ENCODE assay signal across 8 cellular contexts in the genomic region with DNA sequence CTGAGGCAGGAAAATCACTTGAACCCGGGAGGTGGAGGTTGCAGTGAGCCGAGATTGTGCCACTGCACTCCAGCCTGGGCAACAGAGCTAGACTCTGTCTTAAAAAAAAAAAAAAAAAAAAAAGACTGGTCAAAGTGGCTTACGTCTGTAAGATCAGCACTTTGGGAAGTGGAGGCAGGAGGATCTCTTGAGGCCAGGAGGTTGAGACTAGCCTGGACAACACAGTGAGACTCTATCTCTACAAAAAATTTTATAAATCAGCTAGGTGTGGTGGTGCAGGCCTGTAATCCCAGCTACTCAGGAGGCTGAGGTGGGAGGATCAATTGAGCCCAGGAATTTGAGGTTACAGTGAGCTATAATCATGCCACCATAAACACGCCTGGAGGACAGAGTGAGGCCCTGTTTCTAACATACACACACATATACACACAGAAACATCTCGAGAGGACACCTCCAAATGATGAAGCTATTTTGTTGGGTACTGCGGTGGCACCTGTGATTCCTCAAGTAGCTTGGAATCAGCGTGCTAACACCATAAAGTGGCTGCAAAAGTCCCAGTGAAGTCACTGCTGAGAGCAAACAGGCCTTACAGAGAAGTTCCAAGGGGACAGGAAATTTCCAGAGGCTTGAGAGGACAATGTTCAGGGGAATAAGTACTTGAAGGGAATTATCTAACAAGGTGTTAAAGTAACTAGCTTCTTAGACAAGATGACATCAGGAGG. TPM values are rescaled to one million over a fixed set of nuclear protein-coding genes. Genes with fewer than 3 reads are reported as not detected.
DNase-seq lines count a peak whose midpoint lies in the region; ATAC-seq and TF ChIP-seq lines count a peak whose summit lies in the region.

No MANE protein-coding gene starts in this region.

- peaks cover 60% of the 10 kb centered on the region for H3K4me1 Mint-ChIP-seq in activated CD8-positive, alpha-beta memory T cell treated with anti-CD3 and anti-CD28 coated beads, Interleukin-2, amount 10 ng/mL, durations not matched to agents 7 days and 5 days

- CTCF ChIA-PET in activated CD8-positive, alpha-beta memory T cell treated with anti-CD3 and anti-CD28 coated beads, Interleukin-2, amount 10 ng/mL, durations not matched to agents 7 days and 5 days (lab: Charles Lee), result interaction anchor here (0.6 to 2.6 kb wide), 6 partner anchors 25 to 1612 kb away, joined by 3 to 18 read pairs (median 3); no protein-coding TSS in a partner anchor

- H3K9me3 Mint-ChIP-seq in activated CD8-positive, alpha-beta memory T cell treated with anti-CD3 and anti-CD28 coated beads, Interleukin-2, amount 10 ng/mL, durations not matched to agents 7 days and 5 days (ENCODE audit: low read depth), result peaks cover 2% of the 10 kb centered on the region
- no peaks in the 10 kb centered on the region for H3K9me3 Mint-ChIP-seq in activated naive CD4-positive, alpha-beta T cell treated with anti-CD3 and anti-CD28 coated beads, Interleukin-2, amount 50 U/mL, for 72 hours

- H3K4me1 ChIP-seq in thymus (ENCODE audit: control insufficient read depth, insufficient read depth, low read length), result peaks cover 40% of the 10 kb centered on the region

- peak overlapping the region; percentile 94 for H3K4me3 ChIP-seq in kidney epithelial cell (ENCODE audit: low read depth, low read length)
- H3K4me3 ChIP-seq in thymus (ENCODE audit: low read length), result peak overlapping the region; percentile 80

- peak overlapping the region; percentile 84 for H3K27ac Mint-ChIP-seq in activated CD8-positive, alpha-beta memory T cell treated with anti-CD3 and anti-CD28 coated beads, Interleukin-2, amount 10 ng/mL, durations not matched to agents 7 days and 5 days
- H3K27ac Mint-ChIP-seq in activated naive CD4-positive, alpha-beta T cell treated with anti-CD3 and anti-CD28 coated beads, Interleukin-2, amount 50 U/mL, for 72 hours, result peak overlapping the region; percentile 78 to 94

- TF ChIP-seq CTCF in kidney epithelial cell (IDR thresholded peaks at IDR 0.05; ENCODE audit: insufficient read depth, low read length, poor library complexity, severe bottlenecking), result no peak

- H3K36me3 Mint-ChIP-seq in activated CD8-positive, alpha-beta memory T cell treated with anti-CD3 and anti-CD28 coated beads, Interleukin-2, amount 10 ng/mL, durations not matched to agents 7 days and 5 days, result peaks cover 16% of the 10 kb centered on the region
- H3K36me3 Mint-ChIP-seq in activated naive CD4-positive, alpha-beta T cell treated with anti-CD3 and anti-CD28 coated beads, Interleukin-2, amount 50 U/mL, for 72 hours, result peaks cover 9 to 12% of the 10 kb centered on the region in 2 donors

- ATAC-seq in activated CD8-positive, alpha-beta memory T cell treated with anti-CD3 and anti-CD28 coated beads, Interleukin-2, amount 10 ng/mL, durations not matched to agents 7 days and 5 days, result no peak
- no peak for ATAC-seq in activated naive CD4-positive, alpha-beta T cell treated with anti-CD3 and anti-CD28 coated beads, Interleukin-2, amount 50 U/mL, for 72 hours

- no peak for DNase-seq in activated CD8-positive, alpha-beta memory T cell treated with anti-CD3 and anti-CD28 coated beads, Interleukin-2, amount 10 ng/mL, durations not matched to agents 7 days and 5 days
- no peak for DNase-seq in activated CD8-positive, alpha-beta memory T cell treated with anti-CD3 and anti-CD28 coated beads, Interleukin-2, amount 50 U/mL, for 48 hours
- no peak for DNase-seq in activated naive CD4-positive, alpha-beta T cell treated with anti-CD3 and anti-CD28 coated beads, Interleukin-2, amount 50 U/mL, for 72 hours (ENCODE audit: low spot score in 2 of 2)
- DNase-seq in kidney epithelial cell (ENCODE audit: low read depth) (no peak), putamen (ENCODE audit: low spot score) (no peak)
- no peak for DNase-seq in stimulated activated naive CD4-positive, alpha-beta T cell treated with Interleukin-2 at 50 U/mL for 16 hours (lab: John Stamatoyannopoulos, UW)
- no peak for DNase-seq in stimulated activated naive CD4-positive, alpha-beta T cell (lab: John Stamatoyannopoulos, UW)

- no peaks in the 10 kb centered on the region for H3K36me3 ChIP-seq in kidney epithelial cell (ENCODE audit: control insufficient read depth, insufficient read depth, low read length)
- H3K36me3 ChIP-seq in thymus (ENCODE audit: control insufficient read depth, insufficient read depth), result peaks cover 6% of the 10 kb centered on the region

- H3K9me3 ChIP-seq in thymus (ENCODE audit: control insufficient read depth), result no peaks in the 10 kb centered on the region

- H3K27ac ChIP-seq in thymus (ENCODE audit: low read depth), result peak overlapping the region; percentile 64

- WGBS in thymus, result 94% methylated on average over 7 of the region's 7 CpGs

- H3K27me3 ChIP-seq in kidney epithelial cell (ENCODE audit: control insufficient read depth, insufficient read depth, low read length) (no peaks in the 10 kb centered on the region), thymus (ENCODE audit: control insufficient read depth, insufficient read depth) (no peaks in the 10 kb centered on the region)

- H3K4me3 Mint-ChIP-seq in activated CD8-positive, alpha-beta memory T cell treated with anti-CD3 and anti-CD28 coated beads, Interleukin-2, amount 10 ng/mL, durations not matched to agents 7 days and 5 days, result peak overlapping the region; percentile 79

- no peaks in the 10 kb centered on the region for H3K27me3 Mint-ChIP-seq in activated CD8-positive, alpha-beta memory T cell treated with anti-CD3 and anti-CD28 coated beads, Interleukin-2, amount 10 ng/mL, durations not matched to agents 7 days and 5 days

RNA-seq across cellular contexts. Expression of a gene that starts 1.4 kb away (rescaled TPM):
- 100 to 1,000 TPM in 1 of 2 experiments, 10 to 100 TPM in 1; 97.9 to 100 TPM for total RNA-seq in activated CD8-positive, alpha-beta memory T cell treated with anti-CD3 and anti-CD28 coated beads, Interleukin-2, amount 10 ng/mL, durations not matched to agents 7 days and 5 days
- total RNA-seq in activated naive CD4-positive, alpha-beta T cell treated with anti-CD3 and anti-CD28 coated beads, Interleukin-2, amount 50 U/mL, for 72 hours, result 10 to 100 TPM; 64.7 to 67.6 TPM
- 63.9 and 68.1 TPM in 2 replicates for total RNA-seq in kidney epithelial cell
- polyA plus RNA-seq in thymus, result 60.0 TPM

RNA-seq across cellular contexts. Expression of a gene that starts 52.7 kb away (rescaled TPM):
- 100 to 1,000 TPM in 1 of 2 experiments, 10 to 100 TPM in 1; 80.5 to 100 TPM for total RNA-seq in activated CD8-positive, alpha-beta memory T cell treated with anti-CD3 and anti-CD28 coated beads, Interleukin-2, amount 10 ng/mL, durations not matched to agents 7 days and 5 days
- 100 to 1,000 TPM in 1 of 2 donors, 10 to 100 TPM in 1; 63.0 to 108 TPM for total RNA-seq in activated naive CD4-positive, alpha-beta T cell treated with anti-CD3 and anti-CD28 coated beads, Interleukin-2, amount 50 U/mL, for 72 hours
- 14.2 and 14.9 TPM in 2 replicates for total RNA-seq in kidney epithelial cell
- 52.2 TPM for polyA plus RNA-seq in thymus
